ENCODE assay signal across 26 cellular contexts in the genomic region with DNA sequence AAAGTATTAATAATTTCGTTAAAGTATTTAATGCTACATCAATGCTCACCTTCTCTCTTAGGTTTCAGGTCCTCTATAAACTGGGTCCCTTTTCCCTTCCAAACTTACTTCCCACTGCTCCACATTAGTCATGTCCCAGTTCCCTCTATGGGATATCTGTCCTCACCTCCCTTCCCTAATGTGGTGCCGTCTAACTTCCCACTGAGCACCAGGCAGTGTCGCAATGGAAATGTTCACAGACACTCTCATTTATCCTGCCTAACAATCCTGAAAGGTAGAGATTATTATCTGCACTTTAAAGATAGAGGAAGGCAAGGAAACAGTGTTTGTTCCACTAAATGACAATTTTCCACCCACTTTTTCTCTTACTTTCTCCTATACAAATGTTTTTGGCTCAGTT.
"Had no signal": no experiment of that assay in that cellular context is flagged by ENCODE, and none has a peak within 500 bp of the region (broad histone marks: within the 10 kb centered on the region; RNA-seq: fewer than 3 reads in every experiment).

No MANE protein-coding gene starts in this region.

- H3K36me3 ChIP-seq: SJSA1 had no signal

- DNase-seq: activated CD4-positive, alpha-beta memory T cell treated with anti-CD3 and anti-CD28 coated beads, Interleukin-2, amount 10 ng/mL, durations not matched to agents 7 days and 5 days; activated CD4-positive, alpha-beta T cell treated with anti-CD3 and anti-CD28 coated beads, Interleukin-2, amount 50 U/mL, for 1 hour; activated CD4-positive, CD25-positive, alpha-beta regulatory T cell; activated gamma-delta T cell; activated naive CD4-positive, alpha-beta T cell treated with anti-CD3 and anti-CD28 coated beads for 36 hours; activated T-cell treated with anti-CD3 and anti-CD28 coated beads for 4 hours; activated T-cell treated with anti-CD3 and anti-CD28 coated beads, Interleukin-2, amount 50 U/mL, for 48 hours; amygdala; Karpas-422; MV-4-11; NCI-H1105; NCI-H1436; NCI-H1694 treated with DMSO at 0.1 percent for 48 hours; NCI-H2029 treated with DMSO at 0.1 percent for 48 hours; NCI-H345; NCI-H510A; NCI-H526 treated with DMSO at 0.1 percent for 48 hours; NCI-H82; RPMI8226; T-helper 9 cell had no signal

- H3K4me3 ChIP-seq: SJSA1 had no signal

- ATAC-seq: activated T-helper 17 cell treated with anti-CD3 and anti-CD28 coated beads, Interleukin-2, amount 50 U/mL, for 72 hours; Panc1; Right ventricle myocardium inferior; SK-N-SH treated with all-trans-retinoic acid at 6 μM for 48 hours had no signal

- H3K9me3 ChIP-seq: SJSA1 had no signal

- H3K27ac ChIP-seq: SJSA1, VCaP had no signal

- H3K27me3 ChIP-seq: SJSA1 had no signal
